14 cellular contexts compared by ENCODE assay signal in genomic region chrX:47595701-47596655, GRCh38. TPM values are rescaled to one million over a fixed set of nuclear protein-coding genes. Genes with fewer than 3 reads are reported as not detected.
DNase-seq lines count a peak whose midpoint lies in the region; ATAC-seq and TF ChIP-seq lines count a peak whose summit lies in the region.
"Had no signal": no experiment of that assay in that cellular context is flagged by ENCODE, and none has a peak within 500 bp of the region (broad histone marks: within the 10 kb centered on the region; RNA-seq: fewer than 3 reads in every experiment).

No MANE protein-coding gene starts in this region.

- H2BK5ac ChIP-seq in IMR-90 (ENCODE audit: low read depth, low read length, poor library complexity, severe bottlenecking), result peak overlapping the region; percentile 73

- H3K4me1 ChIP-seq in CD4-positive, alpha-beta memory T cell (ENCODE audit: insufficient read depth, low read length), result peaks cover 19% of the 10 kb centered on the region
- peaks cover 7% of the 10 kb centered on the region for H3K4me1 ChIP-seq in IMR-90 (ENCODE audit: control insufficient read depth, insufficient read depth, low read length)

- H3K9me1 ChIP-seq in IMR-90 (ENCODE audit: insufficient read depth, low read length), result no peaks in the 10 kb centered on the region; the same call in 1 of the 2 replicates

- ATAC-seq in IMR-90 (ENCODE audit: low read depth) (peak; percentile 76), left colon (peak; percentile 44), GM21737 (IDR thresholded peaks at IDR 0.05; ENCODE audit: unreplicated experiment) (no peak)

- H3K27me3 Mint-ChIP-seq in CD4-positive, alpha-beta memory T cell, result no peaks in the 10 kb centered on the region
- peaks cover 1% of the 10 kb centered on the region for H3K27me3 Mint-ChIP-seq in glutamatergic neuron (ENCODE audit: unreplicated experiment)
- H3K27me3 Mint-ChIP-seq: central memory CD8-positive, alpha-beta T cell had no signal

- TF ChIP-seq CTCF in IMR-90 (conservative IDR thresholded peaks at IDR 0.05; ENCODE audit: low read depth, low read length) (no peak), choroid plexus epithelial cell (conservative IDR thresholded peaks at IDR 0.05; ENCODE audit: low read depth, low read length) (no peak), glutamatergic neuron (IDR thresholded peaks at IDR 0.05; ENCODE audit: partially characterized antibody, unreplicated experiment) (no peak)

- no TSS peak for BruUV-seq in IMR-90 (replicated peaks; lab: Mats Ljungman, UMichigan)

- H3K9me3 Mint-ChIP-seq in CD4-positive, alpha-beta memory T cell, result peaks cover 0 to 42% (median 32%) of the 10 kb centered on the region in 8 donors
- H3K9me3 Mint-ChIP-seq in glutamatergic neuron (ENCODE audit: unreplicated experiment), result peaks cover 2% of the 10 kb centered on the region

- WGBS in IMR-90 (ENCODE audit: extremely low coverage in 2 of 2, insufficient read length in 1 of 2), 2 experiments, result no CpG with 5 or more reads among the region's 3 CpGs

- no peaks in the 10 kb centered on the region for H3K27me3 ChIP-seq in CD4-positive, alpha-beta memory T cell (ENCODE audit: insufficient read depth, low read length)
- H3K27me3 ChIP-seq in IMR-90 (ENCODE audit: control insufficient read depth, insufficient read depth, low read length) (no peaks in the 10 kb centered on the region), H7 (ENCODE audit: control insufficient read depth, insufficient read depth, low read length) (no peaks in the 10 kb centered on the region)

- CTCF ChIA-PET in CD4-positive, alpha-beta memory T cell (lab: Charles Lee; ENCODE audit: partially characterized antibody), result no interaction called here
- CTCF ChIA-PET in IMR-90 (lab: Yijun Ruan, JAX), result interaction anchor here (0.6 kb wide), 1 partner anchor 47 kb away, joined by 3 read pairs; no protein-coding TSS in a partner anchor

- H4K91ac ChIP-seq in IMR-90 (ENCODE audit: insufficient read depth, low read depth, low read length), result no peak overlapping the region

- H3K4ac ChIP-seq in IMR-90 (ENCODE audit: low read depth, low read length), result no peak overlapping the region

- POLR2A ChIA-PET in CD4-positive, alpha-beta memory T cell (lab: Charles Lee; ENCODE audit: partially characterized antibody), result interaction anchor here (1.0 to 4.1 kb wide), 9 partner anchors 9 to 378 kb away, joined by 3 to 42 read pairs (median 6); partner anchors contain the start of genes CDK16, CFP, ELK1 and TIMP1
- POLR2A ChIA-PET in IMR-90 (lab: Charles Lee; ENCODE audit: unreplicated experiment), result no interaction called here

- in situ Hi-C loops in IMR-90 (cut with MboI; ENCODE audit: low sequenced_read_pairs), result no loop called here

- peak overlapping the region; percentile 83 for H3K4me2 ChIP-seq in IMR-90 (ENCODE audit: low read depth, low read length)

- peaks cover 9 to 24% (median 14%) of the 10 kb centered on the region in 4 donors for H3K4me1 Mint-ChIP-seq in CD4-positive, alpha-beta memory T cell
- no peaks in the 10 kb centered on the region for H3K4me1 Mint-ChIP-seq in glutamatergic neuron (ENCODE audit: low read depth, unreplicated experiment)
- H3K4me1 Mint-ChIP-seq: central memory CD8-positive, alpha-beta T cell had no signal

- H2BK20ac ChIP-seq in IMR-90 (ENCODE audit: low read depth, low read length), result no peak overlapping the region

- intact Hi-C loops in CD4-positive, alpha-beta memory T cell (cut with micrococcal nuclease), result no loop called here
- intact Hi-C loops in IMR-90 (cut with micrococcal nuclease) (no loop called here), left colon (cut with DNase I, micrococcal nuclease) (no loop called here)

- H4K8ac ChIP-seq in IMR-90 (ENCODE audit: low read depth in 2 of 2, low read length in 2 of 2), result peak overlapping the region in 1 of 2 experiments; percentile 32; a peak in 1 of 4 replicates

- H2AK9ac ChIP-seq in IMR-90 (replicated peaks; ENCODE audit: low read depth, low read length, poor library complexity), result no peak overlapping the region

- TF ChIP-seq POLR2A in IMR-90 (IDR thresholded peaks at IDR 0.05; ENCODE audit: low read depth, low read length), result no peak

- peak overlapping the region; percentile 48 to 89 (median 55) for H3K27ac Mint-ChIP-seq in CD4-positive, alpha-beta memory T cell
- no peak overlapping the region for H3K27ac Mint-ChIP-seq in glutamatergic neuron (ENCODE audit: unreplicated experiment)

- H3K18ac ChIP-seq in IMR-90 (ENCODE audit: low read depth, low read length), result peak overlapping the region; percentile 99

- dilution Hi-C loops in IMR-90 (cut with HindIII; ENCODE audit: low sequenced_read_pairs, unreplicated experiment), result no loop called here

- no peak for TF ChIP-seq RAD21 in IMR-90 (IDR thresholded peaks at IDR 0.05; ENCODE audit: low read length)

- no peak overlapping the region for H3K27ac ChIP-seq in CD4-positive, alpha-beta memory T cell (ENCODE audit: low read depth, low read length)
- H3K27ac ChIP-seq in IMR-90 (ENCODE audit: insufficient read depth, low read length), result peak overlapping the region; percentile 99; the same call in 1 of the 2 replicates

- peaks cover 10 to 16% of the 10 kb centered on the region in 2 donors for H3K36me3 Mint-ChIP-seq in CD4-positive, alpha-beta memory T cell
- peaks cover 17% of the 10 kb centered on the region for H3K36me3 Mint-ChIP-seq in glutamatergic neuron (ENCODE audit: unreplicated experiment)

- no peak overlapping the region for H3K4me3 ChIP-seq in CD4-positive, alpha-beta memory T cell (ENCODE audit: low read length in 2 of 2)
- H3K4me3 ChIP-seq in IMR-90 (ENCODE audit: insufficient read depth, low read depth, low read length), result no peak overlapping the region
- no peak overlapping the region for H3K4me3 ChIP-seq in choroid plexus epithelial cell (ENCODE audit: low read depth, low read length)
- no peak overlapping the region for H3K4me3 ChIP-seq in H7 (ENCODE audit: insufficient read depth, low read depth, low read length)

- no peak overlapping the region for H2AK5ac ChIP-seq in IMR-90 (ENCODE audit: low read depth, low read length)

- peak overlapping the region; percentile 5; the same call in 1 of the 2 replicates for H2BK120ac ChIP-seq in IMR-90 (ENCODE audit: low read depth, low read length)

- H3K36me3 ChIP-seq in CD4-positive, alpha-beta memory T cell (ENCODE audit: insufficient read depth, low read length), result no peaks in the 10 kb centered on the region
- no peaks in the 10 kb centered on the region for H3K36me3 ChIP-seq in IMR-90 (ENCODE audit: control insufficient read depth, insufficient read depth, low read length)
- no peaks in the 10 kb centered on the region for H3K36me3 ChIP-seq in H7 (replicated peaks; ENCODE audit: control insufficient read depth, insufficient read depth, low read length)

- peaks cover 0 to 3% of the 10 kb centered on the region in 2 donors for H3K9me3 ChIP-seq in CD4-positive, alpha-beta memory T cell (ENCODE audit: control insufficient read depth in 1 of 2, low read length in 2 of 2)
- peaks cover 3% of the 10 kb centered on the region for H3K9me3 ChIP-seq in IMR-90 (ENCODE audit: control insufficient read depth, insufficient read depth, low read length)

- H3K56ac ChIP-seq in IMR-90 (ENCODE audit: extremely low read depth, insufficient read depth, low read length), result no peak overlapping the region

- H4K5ac ChIP-seq in IMR-90 (ENCODE audit: low read depth, low read length), result peak overlapping the region; percentile 97

- H3K14ac ChIP-seq in IMR-90 (replicated peaks; ENCODE audit: low read depth, low read length), result no peak overlapping the region

- peak overlapping the region in 5 of 8 donors; percentile 20 to 66 (median 48) for H3K4me3 Mint-ChIP-seq in CD4-positive, alpha-beta memory T cell
- no peak overlapping the region for H3K4me3 Mint-ChIP-seq in glutamatergic neuron (ENCODE audit: unreplicated experiment)
- H3K4me3 Mint-ChIP-seq: central memory CD8-positive, alpha-beta T cell had no signal

- H2AFZ ChIP-seq in IMR-90 (replicated peaks; ENCODE audit: low read length, poor library complexity), result no peak overlapping the region

- no peak overlapping the region for H2BK15ac ChIP-seq in IMR-90 (ENCODE audit: low read depth, low read length)

- H3K79me1 ChIP-seq in IMR-90 (ENCODE audit: low read depth in 1 of 2, low read length in 2 of 2), result no peaks in the 10 kb centered on the region

- no peak overlapping the region for H3K9ac ChIP-seq in IMR-90 (ENCODE audit: low read depth, low read length)

- no peaks in the 10 kb centered on the region for H4K20me1 ChIP-seq in IMR-90 (ENCODE audit: insufficient read depth, low read length)

- no peak for DNase-seq in CD4-positive, alpha-beta memory T cell
- peak; percentile 89 for DNase-seq in IMR-90
- DNase-seq in choroid plexus epithelial cell (ENCODE audit: low read depth), result peak; percentile 93
- no peak for DNase-seq in left colon
- DNase-seq in glutamatergic neuron, result no peak
- no peak for DNase-seq in effector CD4-positive, alpha-beta T cell
- DNase-seq in H7, result no peak
- DNase-seq: activated CD4-positive, alpha-beta T cell treated with anti-CD3 and anti-CD28 coated beads, Interleukin-2, amount 50 U/mL, for 48 hours; DMS 273 treated with DMSO at 0.1 percent for 48 hours; NCI-H524; retina; SIG-M5 had no signal

- H3K23ac ChIP-seq in IMR-90 (ENCODE audit: low read depth, low read length), result no peak overlapping the region

RNA-seq across cellular contexts. Expression of gene TIMP1, which starts 13.7 kb away (rescaled TPM):
- total RNA-seq in CD4-positive, alpha-beta memory T cell, result 100 to 1,000 TPM; 147 to 156 TPM
- 100 to 1,000 TPM; 320 to 339 TPM for polyA plus RNA-seq in CD4-positive, alpha-beta memory T cell
- total RNA-seq in IMR-90 (2012; rRNA removed) (407 and 512 TPM in 2 replicates), left colon (10 to 100 TPM; 35.1 to 80.1 TPM), glutamatergic neuron (ENCODE audit: unreplicated experiment) (5.9 TPM)
- polyA plus RNA-seq in IMR-90 (2012; rRNA removed), result 3,078 and 3,290 TPM in 2 replicates
- polyA plus RNA-seq in IMR-90 (2012; cell fraction: cytosol; rRNA removed), result 2,220 and 2,243 TPM in 2 replicates
- polyA plus RNA-seq in IMR-90 (2012; cell fraction: nucleus; rRNA removed; ENCODE audit: low replicate concordance), result 514 and 755 TPM in 2 replicates
- 59.6 and 66.1 TPM in 2 replicates for total RNA-seq in H7 (2014; rRNA removed; shearing (Covaris generic))

RNA-seq across cellular contexts. Expression of gene SYN1, which starts 23.7 kb away (rescaled TPM):
- 1 to 10 TPM in 1 of 2 experiments, under 1 TPM in 1; 0.90 to 1.4 TPM for total RNA-seq in CD4-positive, alpha-beta memory T cell
- polyA plus RNA-seq in CD4-positive, alpha-beta memory T cell, result 1 to 10 TPM in 1 of 2 donors, under 1 TPM in 1; 0.49 to 1.6 TPM
- total RNA-seq in IMR-90 (2012; rRNA removed) (under 0.01 TPM in 2 replicates), left colon (under 1 TPM; 0.50 to 0.73 TPM), glutamatergic neuron (ENCODE audit: unreplicated experiment) (34.2 TPM)
- polyA plus RNA-seq in IMR-90 (2012; rRNA removed), result 0.56 and 0.63 TPM in 2 replicates
- polyA plus RNA-seq in IMR-90 (2012; cell fraction: cytosol; rRNA removed), result 0.39 and 0.44 TPM in 2 replicates
- polyA plus RNA-seq in IMR-90 (2012; cell fraction: nucleus; rRNA removed; ENCODE audit: low replicate concordance), result 0.33 and 0.71 TPM in 2 replicates
- total RNA-seq in H7 (2014; rRNA removed; shearing (Covaris generic)), result 0.81 and 2.1 TPM in 2 replicates

RNA-seq across cellular contexts. Expression of gene CFP, which starts 33.8 kb away (rescaled TPM):
- total RNA-seq in CD4-positive, alpha-beta memory T cell, result 10 to 100 TPM; 28.4 to 29.0 TPM
- polyA plus RNA-seq in CD4-positive, alpha-beta memory T cell, result 10 to 100 TPM; 13.5 to 16.4 TPM
- total RNA-seq in IMR-90 (2012; rRNA removed) (under 0.01 TPM in 2 replicates), left colon (1 to 10 TPM; 1.2 to 3.5 TPM), glutamatergic neuron (ENCODE audit: unreplicated experiment) (0.49 TPM)
- polyA plus RNA-seq in IMR-90 (2012; rRNA removed), result 0.14 and 0.16 TPM in 2 replicates
- 0.08 TPM in 1 of 2 replicates, not detected in the other for polyA plus RNA-seq in IMR-90 (2012; cell fraction: cytosol; rRNA removed)
- 1.4 and 1.8 TPM in 2 replicates for polyA plus RNA-seq in IMR-90 (2012; cell fraction: nucleus; rRNA removed; ENCODE audit: low replicate concordance)
- total RNA-seq in H7 (2014; rRNA removed; shearing (Covaris generic)), result 5.5 and 6.0 TPM in 2 replicates

RNA-seq across cellular contexts. Expression of gene ARAF, which starts 35.0 kb away (rescaled TPM):
- 100 to 1,000 TPM; 107 to 111 TPM for total RNA-seq in CD4-positive, alpha-beta memory T cell
- 10 to 100 TPM; 49.7 to 97.2 TPM for polyA plus RNA-seq in CD4-positive, alpha-beta memory T cell
- total RNA-seq in IMR-90 (2012; rRNA removed), result 9.1 and 10.8 TPM in 2 replicates
- 52.2 and 54.2 TPM in 2 replicates for polyA plus RNA-seq in IMR-90 (2012; rRNA removed)
- polyA plus RNA-seq in IMR-90 (2012; cell fraction: cytosol; rRNA removed), result 49.7 and 53.0 TPM in 2 replicates
- polyA plus RNA-seq in IMR-90 (2012; cell fraction: nucleus; rRNA removed; ENCODE audit: low replicate concordance), result 107 and 180 TPM in 2 replicates
- total RNA-seq in left colon, result 100 to 1,000 TPM in 1 of 2 donors, 10 to 100 TPM in 1; 88.8 to 106 TPM
- 25.5 TPM for total RNA-seq in glutamatergic neuron (ENCODE audit: unreplicated experiment)
- 34.4 and 38.2 TPM in 2 replicates for total RNA-seq in H7 (2014; rRNA removed; shearing (Covaris generic))

RNA-seq across cellular contexts. Expression of gene ELK1, which starts 54.4 kb away (rescaled TPM):
- total RNA-seq in CD4-positive, alpha-beta memory T cell, result 10 to 100 TPM; 36.4 to 38.3 TPM
- 10 to 100 TPM; 21.9 to 22.7 TPM for polyA plus RNA-seq in CD4-positive, alpha-beta memory T cell
- total RNA-seq in IMR-90 (2012; rRNA removed) (10.0 and 14.2 TPM in 2 replicates), left colon (10 to 100 TPM; 23.7 to 26.9 TPM), glutamatergic neuron (ENCODE audit: unreplicated experiment) (11.9 TPM)
- 24.3 and 27.2 TPM in 2 replicates for polyA plus RNA-seq in IMR-90 (2012; rRNA removed)
- 18.5 and 31.6 TPM in 2 replicates for polyA plus RNA-seq in IMR-90 (2012; cell fraction: cytosol; rRNA removed)
- polyA plus RNA-seq in IMR-90 (2012; cell fraction: nucleus; rRNA removed; ENCODE audit: low replicate concordance), result 20.5 and 21.8 TPM in 2 replicates
- total RNA-seq in H7 (2014; rRNA removed; shearing (Covaris generic)), result 32.7 and 33.8 TPM in 2 replicates

Comparison
In these comparisons a context has a peak if more than half of its experiments do, and no peak if none do; other contexts are left out.
1. DNase-seq: peak in IMR-90 (single experiment) and choroid plexus epithelial cell (single experiment); none in CD4-positive, alpha-beta memory T cell (0 of 5), left colon (0 of 2), glutamatergic neuron (single experiment), effector CD4-positive, alpha-beta T cell (single experiment) and H7 (single experiment).
2. RNA of gene SYN1, which starts 23.7 kb away (total RNA-seq): 34.2 TPM in glutamatergic neuron (single experiment); 0.81 to 2.1 TPM in H7, 0.90 to 1.4 TPM in CD4-positive, alpha-beta memory T cell, 0.50 to 0.73 TPM in left colon and under 0.01 TPM in IMR-90; every median in the first group is over 10 times any median in the second.